27 cellular contexts compared by ENCODE assay signal in the genomic region with DNA sequence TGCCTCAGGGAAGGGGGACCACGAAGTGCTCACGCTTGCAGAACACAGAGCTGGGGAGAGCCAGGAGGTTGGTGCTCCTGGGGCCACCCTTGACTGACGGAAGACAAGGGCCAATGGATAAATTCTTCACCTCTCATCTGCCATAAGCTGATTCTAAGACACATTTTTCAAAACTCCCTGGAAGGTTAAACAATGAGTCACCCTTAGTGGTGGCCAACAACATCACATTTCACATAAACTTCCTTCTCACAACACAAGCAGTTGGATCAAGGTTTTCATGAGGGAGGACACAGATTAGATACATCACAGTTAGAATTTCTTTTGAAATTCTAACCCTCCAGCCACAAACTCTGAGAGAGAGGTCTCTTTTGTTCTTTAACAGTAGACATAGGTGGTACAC.
"Had no signal": no experiment of that assay in that cellular context is flagged by ENCODE, and none has a peak within 500 bp of the region (broad histone marks: within the 10 kb centered on the region; RNA-seq: fewer than 3 reads in every experiment).

No MANE protein-coding gene starts in this region.

- H3K4me3 ChIP-seq: body of pancreas, esophagus muscularis mucosa, hepatocyte, pancreas, stomach, suprapubic skin, transverse colon had no signal

- H3K36me3 ChIP-seq: esophagus muscularis mucosa, pancreas, stomach, suprapubic skin, transverse colon had no signal

- H3K27me3 ChIP-seq: body of pancreas, esophagus muscularis mucosa, hepatocyte, pancreas, stomach, suprapubic skin, transverse colon had no signal

- H2AFZ ChIP-seq: hepatocyte had no signal

- H3K4me2 ChIP-seq: hepatocyte had no signal

- H3K4me1 Mint-ChIP-seq: activated naive CD8-positive, alpha-beta T cell treated with anti-CD3 and anti-CD28 coated beads for 36 hours; immature natural killer cell; stimulated activated memory B cell treated with anti-CD40 and anti-IgM and Interleukin-4, amounts not matched to agents 10 μg/mL and 1 μg/mL and 100 μg/mL, for 72 hours had no signal

- H3K79me2 ChIP-seq: hepatocyte had no signal

- FAIRE-seq: endothelial cell of umbilical vein, frontal cortex, pancreas, small intestine had no signal

- H3K27ac ChIP-seq: body of pancreas, esophagus muscularis mucosa, hepatocyte, pancreas, stomach, suprapubic skin, transverse colon had no signal

- H3K36me3 Mint-ChIP-seq: activated naive CD8-positive, alpha-beta T cell treated with anti-CD3 and anti-CD28 coated beads for 36 hours; immature natural killer cell; natural killer cell treated with Interleukin-12 subunit alpha and Interleukin-12 subunit beta and Interleukin-15 and Interleukin-18, amount 100 ng/mL, for 72 hours; stimulated activated memory B cell treated with anti-CD40 and anti-IgM and Interleukin-4, amounts not matched to agents 10 μg/mL and 1 μg/mL and 100 μg/mL, for 72 hours had no signal

- H3K27me3 Mint-ChIP-seq: activated naive CD8-positive, alpha-beta T cell treated with anti-CD3 and anti-CD28 coated beads for 36 hours; effector memory CD8-positive, alpha-beta T cell; natural killer cell treated with Interleukin-12 subunit alpha and Interleukin-12 subunit beta and Interleukin-15 and Interleukin-18, amount 100 ng/mL, for 72 hours; stimulated activated memory B cell treated with anti-CD40 and anti-IgM and Interleukin-4, amounts not matched to agents 10 μg/mL and 1 μg/mL and 100 μg/mL, for 72 hours had no signal

- ATAC-seq: body of pancreas; effector memory CD8-positive, alpha-beta T cell; left ventricle myocardium superior; natural killer cell treated with Interleukin-12 subunit alpha and Interleukin-12 subunit beta and Interleukin-15 and Interleukin-18, amount 100 ng/mL, for 72 hours; pancreas; sciatic nerve; stimulated activated memory B cell treated with anti-CD40 and anti-IgM and Interleukin-4, amounts not matched to agents 10 μg/mL and 1 μg/mL and 100 μg/mL, for 72 hours had no signal

- H3K4me3 Mint-ChIP-seq: activated naive CD8-positive, alpha-beta T cell treated with anti-CD3 and anti-CD28 coated beads for 36 hours; effector memory CD8-positive, alpha-beta T cell; immature natural killer cell; natural killer cell treated with Interleukin-12 subunit alpha and Interleukin-12 subunit beta and Interleukin-15 and Interleukin-18, amount 100 ng/mL, for 72 hours; stimulated activated memory B cell treated with anti-CD40 and anti-IgM and Interleukin-4, amounts not matched to agents 10 μg/mL and 1 μg/mL and 100 μg/mL, for 72 hours; T-helper 1 cell treated with Interleukin-12 subunit alpha and Interleukin-12 subunit beta and Interleukin-4 antibody, amounts not matched to agents 30 μg/mL and 1 μg/mL, for 36 hours had no signal

- H3K4me1 ChIP-seq: body of pancreas, esophagus muscularis mucosa, pancreas, stomach, suprapubic skin, transverse colon had no signal

- DNase-seq: activated CD4-positive, alpha-beta T cell treated with anti-CD3 and anti-CD28 coated beads for 4 hours; activated CD4-positive, alpha-beta T cell treated with anti-CD3 and anti-CD28 coated beads, Interleukin-2, amount 50 U/mL, for 48 hours; activated CD4-positive, CD25-positive, alpha-beta regulatory T cell; activated CD8-positive, alpha-beta memory T cell treated with anti-CD3 and anti-CD28 coated beads, Interleukin-2, amount 50 U/mL, for 48 hours; activated naive CD4-positive, alpha-beta T cell treated with Interleukin-2 at 50 U/mL for 16 hours; activated naive CD8-positive, alpha-beta T cell treated with anti-CD3 and anti-CD28 coated beads for 36 hours; activated T-cell treated with anti-CD3 and anti-CD28 coated beads, Interleukin-2, amount 50 U/mL, for 48 hours; body of pancreas; dermis blood vessel endothelial cell; effector memory CD8-positive, alpha-beta T cell; glutamatergic neuron; immature natural killer cell; left ventricle myocardium superior; pancreas; small intestine; stimulated activated CD4-positive, alpha-beta T cell treated with anti-CD3 and anti-CD28 coated beads, Interleukin-2, amount 100 ng/mL, for 24 hours; stomach; transverse colon had no signal

- H3K27ac Mint-ChIP-seq: activated naive CD8-positive, alpha-beta T cell treated with anti-CD3 and anti-CD28 coated beads for 36 hours; effector memory CD8-positive, alpha-beta T cell; immature natural killer cell; natural killer cell treated with Interleukin-12 subunit alpha and Interleukin-12 subunit beta and Interleukin-15 and Interleukin-18, amount 100 ng/mL, for 72 hours; stimulated activated memory B cell treated with anti-CD40 and anti-IgM and Interleukin-4, amounts not matched to agents 10 μg/mL and 1 μg/mL and 100 μg/mL, for 72 hours; T-helper 1 cell treated with Interleukin-12 subunit alpha and Interleukin-12 subunit beta and Interleukin-4 antibody, amounts not matched to agents 30 μg/mL and 1 μg/mL, for 36 hours had no signal

- H3K9me3 ChIP-seq: body of pancreas, esophagus muscularis mucosa, pancreas, stomach, suprapubic skin, transverse colon had no signal
